Comparison of ENCODE assay signal across 8 cellular contexts in the genomic region with DNA sequence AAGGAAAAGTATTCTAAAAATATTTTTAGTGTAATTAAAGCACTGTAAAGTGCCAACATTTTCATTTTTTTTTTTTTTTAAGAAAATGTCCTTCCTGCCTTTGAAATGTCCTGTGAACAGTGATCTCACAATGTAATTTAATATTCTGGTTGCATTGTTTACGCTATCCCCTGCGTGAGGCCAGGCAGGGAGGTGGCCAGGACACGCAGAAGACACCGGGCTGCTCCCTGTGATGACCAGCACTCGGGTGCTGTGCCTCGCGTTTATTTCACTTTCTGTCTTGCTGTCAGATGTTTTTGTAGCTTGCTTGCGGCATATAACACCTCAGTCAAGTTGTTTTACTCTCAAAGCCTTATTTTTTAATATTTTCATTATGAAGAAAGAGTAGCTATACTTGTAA. TPM values are rescaled to one million over a fixed set of nuclear protein-coding genes. Genes with fewer than 3 reads are reported as not detected.
"Had no signal": no experiment of that assay in that cellular context is flagged by ENCODE, and none has a peak within 500 bp of the region (broad histone marks: within the 10 kb centered on the region; RNA-seq: fewer than 3 reads in every experiment).

No MANE protein-coding gene starts in this region.

- H3K4me1 Mint-ChIP-seq: GM23338 had no signal

- H3K4me3 Mint-ChIP-seq: GM23338, HFFc6 had no signal

- H3K27ac Mint-ChIP-seq: GM23338, HFFc6 had no signal

- DNase-seq: H7, HFFc6, IMR-90, KG1 had no signal

RNA-seq across cellular contexts. Expression of gene PIWIL1, which starts 18.5 kb away (rescaled TPM):
- total RNA-seq: GM23338, H1, H7, HFFc6, HT-29, IMR-90, K562 had no signal
- polyA plus RNA-seq: GM23338, H1, IMR-90, K562 had no signal
